1 cellular context compared by ENCODE assay signal in genomic region chr12:41932470-41932991, GRCh38.
A peak's percentile ranks its signal among the peaks of the same experiment; 100 is the strongest.
TF ChIP-seq lines count a peak whose summit lies in the region.

No MANE protein-coding gene starts in this region.

TF ChIP-seq in WTC11, 78 proteins besides CTCF, POLR2A, EP300 and RAD21 (continued from another document):
- no peak for TF ChIP-seq AFF4 (CRISPR knock-in tag; IDR thresholded peaks at IDR 0.05; ENCODE audit: borderline replicate concordance)
- TF ChIP-seq FOXP1 (CRISPR knock-in tag; IDR thresholded peaks at IDR 0.05; ENCODE audit: borderline replicate concordance) = 0 out of 2 replicates have a peak, but pooled peaks have one; percentile 35
